23 cellular contexts compared by ENCODE assay signal in the genomic region with DNA sequence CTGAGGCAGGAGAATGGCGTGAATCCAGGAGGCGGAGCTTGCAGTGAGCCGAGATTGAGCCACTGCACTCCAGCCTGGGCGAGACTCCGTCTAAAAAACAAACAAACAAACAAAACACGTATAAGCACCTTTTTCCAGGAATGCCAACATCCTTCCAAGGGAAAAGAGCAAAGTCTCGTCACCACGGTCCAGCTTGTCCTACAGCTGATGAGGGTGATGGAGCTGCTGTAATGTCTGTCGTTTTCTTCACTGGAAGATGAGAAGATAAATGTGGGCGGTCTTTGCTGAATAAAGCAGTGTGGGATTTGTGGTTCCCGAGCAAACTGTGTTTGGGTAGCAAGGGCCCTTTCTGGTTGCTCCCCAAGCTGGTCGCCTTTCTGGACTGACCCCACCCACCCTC.
DNase-seq lines count a peak whose midpoint lies in the region; ATAC-seq, FAIRE-seq and TF ChIP-seq lines count a peak whose summit lies in the region.
"Had no signal": no experiment of that assay in that cellular context is flagged by ENCODE, and none has a peak within 500 bp of the region (broad histone marks: within the 10 kb centered on the region; RNA-seq: fewer than 3 reads in every experiment).

No MANE protein-coding gene starts in this region.

- in situ Hi-C loops in IMR-90 (cut with MboI; ENCODE audit: low sequenced_read_pairs): no loop called here
- in situ Hi-C loops in transverse colon (cut with MboI; ENCODE audit: low pct_ligation_motif_present in 1 of 4, low pct_unique_long_range_greater_than_20kb in 1 of 4, low sequenced_read_pairs in 3 of 4): no loop called here

- no peak overlapping the region for H3K4me3 Mint-ChIP-seq in astrocyte (ENCODE audit: unreplicated experiment)
- H3K4me3 Mint-ChIP-seq: IgD-negative memory B cell had no signal

- H3K27me3 ChIP-seq in IMR-90 (ENCODE audit: control insufficient read depth, insufficient read depth, low read length): no peaks in the 10 kb centered on the region
- no peaks in the 10 kb centered on the region for H3K27me3 ChIP-seq in astrocyte (ENCODE audit: insufficient read depth, low read length)
- H3K27me3 ChIP-seq in MG63: no peaks in the 10 kb centered on the region
- H3K27me3 ChIP-seq in transverse colon: no peaks in the 10 kb centered on the region

- no peak for TF ChIP-seq EP300 in transverse colon (IDR thresholded peaks at IDR 0.05; ENCODE audit: low read depth)

- CTCF ChIA-PET in IMR-90 (lab: Yijun Ruan, JAX): no interaction called here

- peak overlapping the region; percentile 91 for H2BK120ac ChIP-seq in IMR-90 (ENCODE audit: low read depth, low read length)

- H3K4me1 Mint-ChIP-seq in astrocyte (ENCODE audit: low read depth, unreplicated experiment): peaks cover 4% of the 10 kb centered on the region

- H4K20me1 ChIP-seq in IMR-90 (ENCODE audit: insufficient read depth, low read length) (peaks cover 5% of the 10 kb centered on the region), astrocyte (ENCODE audit: insufficient read depth, low read length) (no peaks in the 10 kb centered on the region)

- H3K36me3 Mint-ChIP-seq in astrocyte (ENCODE audit: low read depth, unreplicated experiment): no peaks in the 10 kb centered on the region
- H3K36me3 Mint-ChIP-seq: IgD-negative memory B cell had no signal

- peak overlapping the region; percentile 98 for H2AK5ac ChIP-seq in IMR-90 (ENCODE audit: low read depth, low read length)

- peak overlapping the region; percentile 86 for H4K91ac ChIP-seq in IMR-90 (ENCODE audit: insufficient read depth, low read depth, low read length)

- H3K14ac ChIP-seq in IMR-90 (replicated peaks; ENCODE audit: low read depth, low read length): peak overlapping the region; percentile 75; the same call in 1 of the 2 replicates

- H2BK20ac ChIP-seq in IMR-90 (ENCODE audit: low read depth, low read length): peak overlapping the region; percentile 85; the same call in 1 of the 2 replicates

- no peak overlapping the region for H3K4me2 ChIP-seq in IMR-90 (ENCODE audit: low read depth, low read length)
- no peak overlapping the region for H3K4me2 ChIP-seq in astrocyte (ENCODE audit: low read length)
- H3K4me2 ChIP-seq: KMS-11, SK-N-SH had no signal

- TF ChIP-seq RAD21 in IMR-90 (IDR thresholded peaks at IDR 0.05; ENCODE audit: low read length): no peak

- H3K4me1 ChIP-seq in IMR-90 (ENCODE audit: control insufficient read depth, insufficient read depth, low read length): 0 out of 2 replicates have a peak, but pooled peaks cover 2% of the 10 kb centered on the region
- H3K4me1 ChIP-seq in astrocyte (ENCODE audit: insufficient read depth, low read length): peaks cover 7% of the 10 kb centered on the region
- no peaks in the 10 kb centered on the region for H3K4me1 ChIP-seq in kidney (ENCODE audit: control insufficient read depth in 1 of 2, insufficient read depth in 1 of 2, low read depth in 1 of 2, low read length in 2 of 2)
- H3K4me1 ChIP-seq in transverse colon: no peaks in the 10 kb centered on the region
- H3K4me1 ChIP-seq: HAP-1 had no signal

- peaks cover 7% of the 10 kb centered on the region for H3K9me3 Mint-ChIP-seq in astrocyte (ENCODE audit: unreplicated experiment)

- DNase-seq in IMR-90 (no peak), astrocyte (ENCODE audit: low read depth) (no peak), kidney (peak; percentile 17), T-helper 9 cell (no peak), MG63 (no peak), transverse colon (no peak), NCI-H1436 treated with DMSO at 0.1 percent for 48 hours (lab: John Stamatoyannopoulos, UW) (no peak)
- DNase-seq: ACHN, Calu3, DMS79 treated with DMSO at 0.1 percent for 48 hours, GF-D8, NCI-H1048, NCI-H1417, NCI-H1694 treated with DMSO at 0.1 percent for 48 hours, NCI-H2081, NCI-H2227 treated with DMSO at 0.1 percent for 48 hours, NCI-H526 treated with DMSO at 0.1 percent for 48 hours, SIG-M5, SK-N-SH had no signal

- no peaks in the 10 kb centered on the region for H3K79me2 ChIP-seq in astrocyte (ENCODE audit: insufficient read depth, low read length)

- peak overlapping the region; percentile 8 to 79; a peak in 2 of 4 replicates for H4K8ac ChIP-seq in IMR-90 (ENCODE audit: low read depth in 2 of 2, low read length in 2 of 2)

- H2AK9ac ChIP-seq in IMR-90 (replicated peaks; ENCODE audit: low read depth, low read length, poor library complexity): no peak overlapping the region

- BruUV-seq in IMR-90 (replicated peaks; lab: Mats Ljungman, UMichigan): no TSS peak

- H2AFZ ChIP-seq in IMR-90 (replicated peaks; ENCODE audit: low read length, poor library complexity) (no peak overlapping the region), astrocyte (ENCODE audit: low read depth, low read length) (no peak overlapping the region)

- no peak overlapping the region for H3K56ac ChIP-seq in IMR-90 (ENCODE audit: extremely low read depth, insufficient read depth, low read length)

- H3K27ac ChIP-seq in IMR-90 (ENCODE audit: insufficient read depth, low read length) (no peak overlapping the region), astrocyte (ENCODE audit: low read depth, low read length) (peak overlapping the region; percentile 90), kidney (ENCODE audit: low read depth in 2 of 2, low read length in 2 of 2) (no peak overlapping the region), transverse colon (no peak overlapping the region)
- H3K27ac ChIP-seq: KMS-11 had no signal

- H2BK5ac ChIP-seq in IMR-90 (ENCODE audit: low read depth, low read length, poor library complexity, severe bottlenecking): peak overlapping the region; percentile 35

- H3K27me3 Mint-ChIP-seq in astrocyte (ENCODE audit: low read depth, unreplicated experiment): peaks cover 2% of the 10 kb centered on the region

- FAIRE-seq in astrocyte (lab: Jason Lieb, UNC) (no peak), kidney (lab: Jason Lieb, UNC) (no peak)
- FAIRE-seq: GM12891 had no signal

- no peak for TF ChIP-seq CTCF in IMR-90 (conservative IDR thresholded peaks at IDR 0.05; ENCODE audit: low read depth, low read length)
- TF ChIP-seq CTCF in astrocyte (IDR thresholded peaks at IDR 0.05; ENCODE audit: insufficient read depth, low read depth, low read length): no peak
- TF ChIP-seq CTCF in kidney (IDR thresholded peaks at IDR 0.05; ENCODE audit: borderline replicate concordance, extremely low read depth, insufficient read depth): no peak
- TF ChIP-seq CTCF in transverse colon (IDR thresholded peaks at IDR 0.05): no peak

- H3K4me3 ChIP-seq in IMR-90 (ENCODE audit: insufficient read depth, low read depth, low read length) (no peak overlapping the region), astrocyte (ENCODE audit: insufficient read depth, low read depth, low read length) (no peak overlapping the region), kidney (ENCODE audit: low read length in 2 of 2) (no peak overlapping the region), MG63 (no peak overlapping the region), transverse colon (no peak overlapping the region)
- H3K4me3 ChIP-seq: HAP-1 had no signal

- POLR2A ChIA-PET in IMR-90 (lab: Charles Lee; ENCODE audit: unreplicated experiment): no interaction called here

- H4K5ac ChIP-seq in IMR-90 (ENCODE audit: low read depth, low read length): no peak overlapping the region

- H3K9me3 ChIP-seq in IMR-90 (ENCODE audit: control insufficient read depth, insufficient read depth, low read length) (no peaks in the 10 kb centered on the region), astrocyte (ENCODE audit: insufficient read depth, low read depth, low read length) (no peaks in the 10 kb centered on the region), kidney (ENCODE audit: control insufficient read depth in 1 of 2, low read length in 2 of 2) (no peaks in the 10 kb centered on the region), MG63 (no peaks in the 10 kb centered on the region), transverse colon (no peaks in the 10 kb centered on the region)
- H3K9me3 ChIP-seq: HAP-1, SK-N-SH had no signal

- H3K23ac ChIP-seq in IMR-90 (ENCODE audit: low read depth, low read length): no peak overlapping the region

- TF ChIP-seq POLR2A in IMR-90 (IDR thresholded peaks at IDR 0.05; ENCODE audit: low read depth, low read length) (no peak), transverse colon (IDR thresholded peaks at IDR 0.05) (no peak)

- dilution Hi-C loops in IMR-90 (cut with HindIII; ENCODE audit: low sequenced_read_pairs, unreplicated experiment): no loop called here

- no peaks in the 10 kb centered on the region for H3K79me1 ChIP-seq in IMR-90 (ENCODE audit: low read depth in 1 of 2, low read length in 2 of 2)

- H3K36me3 ChIP-seq in IMR-90 (ENCODE audit: control insufficient read depth, insufficient read depth, low read length): no peaks in the 10 kb centered on the region
- H3K36me3 ChIP-seq in astrocyte (ENCODE audit: insufficient read depth, low read length): no peaks in the 10 kb centered on the region
- H3K36me3 ChIP-seq in kidney (ENCODE audit: control insufficient read depth in 1 of 2, insufficient read depth in 2 of 2, low read length in 2 of 2): no peaks in the 10 kb centered on the region
- no peaks in the 10 kb centered on the region for H3K36me3 ChIP-seq in MG63
- H3K36me3 ChIP-seq in transverse colon: no peaks in the 10 kb centered on the region
- H3K36me3 ChIP-seq: HAP-1 had no signal

- H2BK15ac ChIP-seq in IMR-90 (ENCODE audit: low read depth, low read length): peak overlapping the region; percentile 31; the same call in 1 of the 3 replicates

- 40% methylated on average over 2 of the region's 12 CpGs; no CpG with 5 or more reads in 1 of the 2 experiments for WGBS in IMR-90 (ENCODE audit: extremely low coverage in 2 of 2, insufficient read length in 1 of 2), 2 experiments
- WGBS in transverse colon (ENCODE audit: low coverage in 1 of 2), 2 donors: 57 to 61% methylated on average over 10 to 12 of the region's 12 CpGs

- H3K18ac ChIP-seq in IMR-90 (ENCODE audit: low read depth, low read length): peak overlapping the region; percentile 6; the same call in 1 of the 2 replicates

- H3K9ac ChIP-seq in IMR-90 (ENCODE audit: low read depth, low read length): no peak overlapping the region
- H3K9ac ChIP-seq in astrocyte (ENCODE audit: low read length): no peak overlapping the region
- no peak overlapping the region for H3K9ac ChIP-seq in kidney (ENCODE audit: low read length in 2 of 2)
- H3K9ac ChIP-seq: KMS-11 had no signal

- intact Hi-C loops in IMR-90 (cut with micrococcal nuclease) (loop anchor here (10.0 kb wide), 1 partner anchor 171 kb away; the partner anchor contains the start of gene PTPRS), kidney (cut with DNase I) (no loop called here), transverse colon (cut with DNase I; ENCODE audit: low total_unique reads) (no loop called here)

- ATAC-seq in IMR-90 (ENCODE audit: low read depth): no peak

- H3K4ac ChIP-seq in IMR-90 (ENCODE audit: low read depth, low read length): peak overlapping the region; percentile 75

- H3K9me1 ChIP-seq in IMR-90 (ENCODE audit: insufficient read depth, low read length): no peaks in the 10 kb centered on the region

- H3K27ac Mint-ChIP-seq in astrocyte (ENCODE audit: unreplicated experiment): no peak overlapping the region
- H3K27ac Mint-ChIP-seq: IgD-negative memory B cell had no signal

TF ChIP-seq in IMR-90, 13 proteins besides CTCF, POLR2A, EP300 and RAD21 (continues in another document):
- TF ChIP-seq BHLHE40 (IDR thresholded peaks at IDR 0.05; ENCODE audit: low read depth, low read length): no peak
